Comparison of ENCODE assay signal across 16 cellular contexts in genomic region chr2:71153585-71153984, GRCh38.
"Had no signal": no experiment of that assay in that cellular context is flagged by ENCODE, and none has a peak within 500 bp of the region (broad histone marks: within the 10 kb centered on the region; RNA-seq: fewer than 3 reads in every experiment).

No MANE protein-coding gene starts in this region.

- H3K27me3 ChIP-seq: heart right ventricle, testis, tibial nerve, upper lobe of right lung, vagina had no signal

- H3K4me1 ChIP-seq: parathyroid adenoma, psoas muscle, testis, upper lobe of right lung had no signal

- H3K9me3 ChIP-seq: heart right ventricle, psoas muscle, spleen, testis, tibial nerve, upper lobe of right lung, vagina had no signal

- DNase-seq: effector memory CD4-positive, alpha-beta T cell; heart right ventricle; kidney glomerular epithelial cell; mesendoderm; naive B cell; occipital lobe; psoas muscle; spleen; stimulated activated CD4-positive, alpha-beta T cell treated with anti-CD3 and anti-CD28 coated beads, Interleukin-15, amount 100 ng/mL, for 24 hours; stimulated activated CD4-positive, alpha-beta T cell treated with anti-CD3 and anti-CD28 coated beads, Interleukin-1b, Interleukin-23, amount 100 ng/mL, for 48 hours; stimulated activated CD4-positive, alpha-beta T cell treated with anti-CD3 and anti-CD28 coated beads, Interleukin-4, amount 100 ng/mL, for 24 hours; testis; upper lobe of right lung had no signal

- H3K4me3 ChIP-seq: heart right ventricle, psoas muscle, spleen, testis, tibial nerve, upper lobe of right lung, vagina had no signal

- H3K27ac ChIP-seq: heart right ventricle, parathyroid adenoma, psoas muscle, spleen, testis, tibial nerve, upper lobe of right lung, vagina had no signal
